ENCODE assay signal across 8 cellular contexts in the genomic region with DNA sequence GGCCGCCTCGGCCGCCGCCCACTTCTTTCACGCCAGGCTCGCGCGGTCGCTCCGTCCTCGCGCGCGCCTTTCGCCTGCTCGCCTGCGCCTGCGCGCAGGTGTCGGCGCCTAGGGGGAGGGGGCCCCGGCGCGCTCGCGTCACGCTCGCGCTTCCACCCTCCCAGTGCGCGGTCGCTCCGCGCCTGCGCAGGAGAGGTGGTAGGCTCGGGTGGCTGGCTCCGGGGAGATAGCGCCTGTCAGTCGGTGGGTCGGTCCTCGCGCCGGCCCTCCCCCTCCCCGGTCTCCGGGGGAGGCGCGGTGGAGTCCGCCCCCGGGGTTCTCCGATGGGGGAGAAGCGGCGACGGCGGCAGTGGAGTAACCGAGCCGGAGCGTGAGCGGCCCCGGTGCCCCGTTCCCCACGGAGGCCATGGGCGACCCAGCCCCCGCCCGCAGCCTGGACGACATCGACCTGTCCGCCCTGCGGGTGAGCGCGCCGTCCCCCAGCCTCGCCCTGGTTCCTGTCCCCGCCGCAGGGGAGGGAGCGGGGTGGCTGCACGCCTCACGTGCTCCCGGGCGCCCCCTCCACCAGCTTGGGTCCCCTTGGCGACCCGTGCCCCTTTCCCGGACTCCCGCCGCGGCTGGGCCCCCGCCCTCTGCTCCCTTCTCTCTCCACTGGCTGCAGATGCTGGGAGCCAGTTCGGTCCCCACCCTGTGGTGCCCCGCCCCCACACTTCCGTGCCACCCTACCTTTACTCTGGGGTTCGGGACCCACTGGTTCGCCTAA. TPM values are rescaled to one million over a fixed set of nuclear protein-coding genes. Genes with fewer than 3 reads are reported as not detected.
A peak's percentile ranks its signal among the peaks of the same experiment; 100 is the strongest.
DNase-seq lines count a peak whose midpoint lies in the region; ATAC-seq, FAIRE-seq and TF ChIP-seq lines count a peak whose summit lies in the region.

A gene (plus strand): TSS at position 163 of the 763 bp plus-strand sequence. CDS start 244 bp downstream, at position 407.

- peak within 1 kb of the TSS; percentile 86 to 92 for H3K27ac ChIP-seq in kidney (ENCODE audit: low read depth in 2 of 2, low read length in 2 of 2)

- TF ChIP-seq CTCF in kidney (IDR thresholded peaks at IDR 0.05; ENCODE audit: borderline replicate concordance, extremely low read depth, insufficient read depth): no peak

- ATAC-seq in GM18873 (IDR thresholded peaks at IDR 0.05; ENCODE audit: low FRiP score, unreplicated experiment) (peak; percentile 86), HG03139 (IDR thresholded peaks at IDR 0.05; ENCODE audit: unreplicated experiment) (peak; percentile 81)

- no peaks in the 10 kb centered on the region for H3K9me3 ChIP-seq in kidney (ENCODE audit: control insufficient read depth in 1 of 2, low read length in 2 of 2)

- H3K9ac ChIP-seq in kidney (ENCODE audit: low read length in 2 of 2): peak within 1 kb of the TSS; percentile 37 to 63

- intact Hi-C loops in kidney (cut with DNase I): no loop called here

- H3K4me3 ChIP-seq in kidney (ENCODE audit: low read length in 2 of 2): peak within 1 kb of the TSS; percentile 63 to 89

- peaks cover 0 to 27% of the 10 kb centered on the region in 2 donors for H3K4me1 ChIP-seq in kidney (ENCODE audit: control insufficient read depth in 1 of 2, insufficient read depth in 1 of 2, low read depth in 1 of 2, low read length in 2 of 2)

- FAIRE-seq in kidney (lab: Jason Lieb, UNC): no peak

- DNase-seq in AG08395 (ENCODE audit: low spot score) (peak; percentile 100), NCI-H2227 (lab: John Stamatoyannopoulos, UW; ENCODE audit: unreplicated experiment) (peak; percentile 95), cerebellar cortex (ENCODE audit: low spot score) (peak; percentile 90), kidney (peak; percentile 96)
- DNase-seq in activated CD4-positive, CD25-positive, alpha-beta regulatory T cell treated with anti-CD3 and anti-CD28 coated beads, Interleukin-2, amount 50 U/mL, for 72 hours: peak; percentile 85
- peak; percentile 80 to 84 for DNase-seq in stimulated activated CD4-positive, alpha-beta T cell treated with anti-CD3 and anti-CD28 coated beads, Interleukin-15, amount 100 ng/mL, for 1 hour (ENCODE audit: low read depth in 1 of 2, low spot score in 1 of 2)

- no peaks in the 10 kb centered on the region for H3K36me3 ChIP-seq in kidney (ENCODE audit: control insufficient read depth in 1 of 2, insufficient read depth in 2 of 2, low read length in 2 of 2)

RNA-seq across cellular contexts. Expression of the gene that starts here (rescaled TPM):
- 118 TPM for total RNA-seq in kidney
- 21.2 TPM for polyA plus RNA-seq in kidney (ENCODE audit: insufficient read depth, low read depth, low replicate concordance)

Comparison
In these comparisons a context has a peak if more than half of its experiments do, and no peak if none do; other contexts are left out.
1. Peak in every context shown above with its lines: DNase-seq, ATAC-seq, H3K4me3 ChIP-seq and H3K27ac ChIP-seq.